Comparison of ENCODE assay signal across 8 cellular contexts in genomic region chr1:42777860-42778259, GRCh38. TPM values are rescaled to one million over a fixed set of nuclear protein-coding genes. Genes with fewer than 3 reads are reported as not detected.
DNase-seq lines count a peak whose midpoint lies in the region; ATAC-seq and TF ChIP-seq lines count a peak whose summit lies in the region.

No MANE protein-coding gene starts in this region.

- H2BK120ac ChIP-seq in neuronal stem cell (ENCODE audit: low read depth, low read length) = no peak overlapping the region

- H3K36me3 Mint-ChIP-seq in T-helper 2 cell treated with Interferon-gamma antibody and Interleukin-4, amounts not matched to agents 5 μg/mL and 100 μg/mL, for 36 hours (ENCODE audit: low read depth) = peaks cover 54% of the 10 kb centered on the region

- no peak overlapping the region for H2BK15ac ChIP-seq in neuronal stem cell (ENCODE audit: low read length)

- in situ Hi-C loops in KBM-7 (cut with MboI; ENCODE audit: low pct_unique_long_range_greater_than_20kb, low sequenced_read_pairs) = loop anchor here (25.0 kb wide), 1 partner anchor 284 kb away; no protein-coding TSS in a partner anchor

- no peak overlapping the region for H3K23ac ChIP-seq in neuronal stem cell (ENCODE audit: low read depth, low read length, poor library complexity)

- no peak overlapping the region for H3K14ac ChIP-seq in neuronal stem cell (ENCODE audit: low read length)

- H3K4me1 ChIP-seq in esophagus squamous epithelium = no peaks in the 10 kb centered on the region
- H3K4me1 ChIP-seq in neuronal stem cell (ENCODE audit: control insufficient read depth in 2 of 2, insufficient read depth in 1 of 2, low read depth in 1 of 2, low read length in 2 of 2) = no peaks in the 10 kb centered on the region

- H3K4me3 ChIP-seq in esophagus squamous epithelium (no peak overlapping the region), neuronal stem cell (ENCODE audit: low read length in 2 of 2) (no peak overlapping the region)

- no peak overlapping the region for H4K91ac ChIP-seq in neuronal stem cell (ENCODE audit: low read depth, low read length, poor library complexity)

- H3K27me3 ChIP-seq in esophagus squamous epithelium (no peaks in the 10 kb centered on the region), neuronal stem cell (ENCODE audit: control insufficient read depth in 3 of 3, insufficient read depth in 3 of 3, low read depth in 1 of 3, low read length in 3 of 3) (no peaks in the 10 kb centered on the region)

- H3K9me3 Mint-ChIP-seq in T-helper 2 cell treated with Interferon-gamma antibody and Interleukin-4, amounts not matched to agents 5 μg/mL and 100 μg/mL, for 36 hours = no peaks in the 10 kb centered on the region

- no peak overlapping the region for H2BK12ac ChIP-seq in neuronal stem cell (ENCODE audit: low read length)

- H3K18ac ChIP-seq in neuronal stem cell (ENCODE audit: low read length) = no peak overlapping the region

- peaks cover 32% of the 10 kb centered on the region for H3K4me1 Mint-ChIP-seq in T-helper 2 cell treated with Interferon-gamma antibody and Interleukin-4, amounts not matched to agents 5 μg/mL and 100 μg/mL, for 36 hours (ENCODE audit: low read depth)

- no peak overlapping the region for H3K27ac ChIP-seq in esophagus squamous epithelium
- no peak overlapping the region for H3K27ac ChIP-seq in neuronal stem cell (replicated peaks; ENCODE audit: low read length)

- no peak overlapping the region for H4K8ac ChIP-seq in neuronal stem cell (ENCODE audit: low read depth, low read length)

- H3K27me3 Mint-ChIP-seq in T-helper 2 cell treated with Interferon-gamma antibody and Interleukin-4, amounts not matched to agents 5 μg/mL and 100 μg/mL, for 36 hours (ENCODE audit: low read depth) = no peaks in the 10 kb centered on the region

- H3K9ac ChIP-seq in neuronal stem cell (ENCODE audit: low read depth, low read length, poor library complexity) = no peak overlapping the region

- no peak overlapping the region for H2BK5ac ChIP-seq in neuronal stem cell (ENCODE audit: low read length)

- H3K9me3 ChIP-seq in esophagus squamous epithelium (no peaks in the 10 kb centered on the region), neuronal stem cell (replicated peaks in 1 of 2; ENCODE audit: control insufficient read depth in 2 of 2, insufficient read depth in 1 of 2, low read depth in 1 of 2, low read length in 2 of 2) (no peaks in the 10 kb centered on the region)

- no peaks in the 10 kb centered on the region for H3K79me1 ChIP-seq in neuronal stem cell (ENCODE audit: low read depth, low read length)

- DNase-seq in NCI-H510A treated with DMSO at 0.1 percent for 48 hours (lab: John Stamatoyannopoulos, UW) = peak; percentile 16
- DNase-seq in NCI-H510A (lab: John Stamatoyannopoulos, UW) = no peak
- peak; percentile 41 for DNase-seq in KBM-7
- DNase-seq in T-helper 2 cell treated with Interferon-gamma antibody and Interleukin-4, amounts not matched to agents 5 μg/mL and 100 μg/mL, for 36 hours (ENCODE audit: low spot score) = peak; percentile 21
- DNase-seq in esophagus squamous epithelium (lab: John Stamatoyannopoulos, UW) = no peak
- peak; percentile 26 for DNase-seq in neuronal stem cell (ENCODE audit: low spot score)

- H3K4me3 Mint-ChIP-seq in T-helper 2 cell treated with Interferon-gamma antibody and Interleukin-4, amounts not matched to agents 5 μg/mL and 100 μg/mL, for 36 hours = no peak overlapping the region

- ATAC-seq in GM19023 (IDR thresholded peaks at IDR 0.05; ENCODE audit: unreplicated experiment) (no peak), GM21360 (IDR thresholded peaks at IDR 0.05; ENCODE audit: unreplicated experiment) (no peak)

- no peak for TF ChIP-seq POLR2A in esophagus squamous epithelium (IDR thresholded peaks at IDR 0.05)

- TF ChIP-seq CTCF in esophagus squamous epithelium (IDR thresholded peaks at IDR 0.05) = peak in 5 of 6 experiments; percentile 44 to 70 (median 51)

- no peak overlapping the region for H3K4ac ChIP-seq in neuronal stem cell (ENCODE audit: low read length)

- H2AK5ac ChIP-seq in neuronal stem cell (ENCODE audit: low read depth, low read length) = no peak overlapping the region

- no peak overlapping the region for H3K4me2 ChIP-seq in neuronal stem cell (ENCODE audit: insufficient read depth, low read length, poor library complexity, severe bottlenecking)

- no peak overlapping the region for H2AFZ ChIP-seq in neuronal stem cell (ENCODE audit: low read length)

- intact Hi-C loops in esophagus squamous epithelium (cut with DNase I) = no loop called here

- H3K36me3 ChIP-seq in esophagus squamous epithelium (peaks cover 4 to 97% (median 17%) of the 10 kb centered on the region in 3 donors), neuronal stem cell (replicated peaks in 1 of 2; ENCODE audit: control insufficient read depth in 2 of 2, insufficient read depth in 2 of 2, low read length in 2 of 2) (peaks cover 19 to 93% of the 10 kb centered on the region in 2 donors)

- no peak overlapping the region for H3K27ac Mint-ChIP-seq in T-helper 2 cell treated with Interferon-gamma antibody and Interleukin-4, amounts not matched to agents 5 μg/mL and 100 μg/mL, for 36 hours

RNA-seq across cellular contexts. Expression of gene TMEM269, which starts 6.9 kb away (rescaled TPM):
- not detected for total RNA-seq in esophagus squamous epithelium
- 1.2 TPM for polyA plus RNA-seq in neuronal stem cell (2013, experiment 1 of 2)
- polyA plus RNA-seq in neuronal stem cell (2013, experiment 2 of 2) = 1.2 TPM

RNA-seq across cellular contexts. Expression of gene C1orf50, which starts 10.8 kb away (rescaled TPM):
- total RNA-seq in esophagus squamous epithelium = 10 to 100 TPM in 1 of 4 donors, 1 to 10 TPM in 3; 1.5 to 15.4 (median 3.8) TPM
- polyA plus RNA-seq in neuronal stem cell (2013, experiment 1 of 2) = 3.3 TPM
- 3.4 TPM for polyA plus RNA-seq in neuronal stem cell (2013, experiment 2 of 2)

RNA-seq across cellular contexts. Expression of gene P3H1, which starts 11.0 kb away (rescaled TPM):
- 10 to 100 TPM in 1 of 4 donors, 1 to 10 TPM in 3; 5.5 to 12.4 (median 7.2) TPM for total RNA-seq in esophagus squamous epithelium
- 50.7 TPM for polyA plus RNA-seq in neuronal stem cell (2013, experiment 1 of 2)
- 49.2 TPM for polyA plus RNA-seq in neuronal stem cell (2013, experiment 2 of 2)

RNA-seq across cellular contexts. Expression of gene CLDN19, which starts 37.8 kb away (rescaled TPM):
- total RNA-seq in esophagus squamous epithelium = under 1 TPM in 1 of 4 donors, not detected in 3; 0.21 TPM
- 2.4 TPM for polyA plus RNA-seq in neuronal stem cell (2013, experiment 1 of 2)
- 2.7 TPM for polyA plus RNA-seq in neuronal stem cell (2013, experiment 2 of 2)

RNA-seq across cellular contexts. Expression of gene ERMAP, which starts 39.1 kb away (rescaled TPM):
- total RNA-seq in esophagus squamous epithelium = 10 to 100 TPM in 2 of 4 donors, 1 to 10 TPM in 2; 6.1 to 11.7 (median 8.7) TPM
- 3.1 TPM for polyA plus RNA-seq in neuronal stem cell (2013, experiment 1 of 2)
- polyA plus RNA-seq in neuronal stem cell (2013, experiment 2 of 2) = 3.0 TPM

Comparison
In these comparisons a context has a peak if more than half of its experiments do, and no peak if none do; other contexts are left out.
1. DNase-seq: peak in NCI-H510A treated with DMSO at 0.1 percent for 48 hours (single experiment), KBM-7 (single experiment), T-helper 2 cell treated with Interferon-gamma antibody and Interleukin-4, amounts not matched to agents 5 μg/mL and 100 μg/mL, for 36 hours (single experiment) and neuronal stem cell (single experiment); none in NCI-H510A (single experiment) and esophagus squamous epithelium (single experiment).